Comparison of ENCODE assay signal across 8 cellular contexts in the genomic region with DNA sequence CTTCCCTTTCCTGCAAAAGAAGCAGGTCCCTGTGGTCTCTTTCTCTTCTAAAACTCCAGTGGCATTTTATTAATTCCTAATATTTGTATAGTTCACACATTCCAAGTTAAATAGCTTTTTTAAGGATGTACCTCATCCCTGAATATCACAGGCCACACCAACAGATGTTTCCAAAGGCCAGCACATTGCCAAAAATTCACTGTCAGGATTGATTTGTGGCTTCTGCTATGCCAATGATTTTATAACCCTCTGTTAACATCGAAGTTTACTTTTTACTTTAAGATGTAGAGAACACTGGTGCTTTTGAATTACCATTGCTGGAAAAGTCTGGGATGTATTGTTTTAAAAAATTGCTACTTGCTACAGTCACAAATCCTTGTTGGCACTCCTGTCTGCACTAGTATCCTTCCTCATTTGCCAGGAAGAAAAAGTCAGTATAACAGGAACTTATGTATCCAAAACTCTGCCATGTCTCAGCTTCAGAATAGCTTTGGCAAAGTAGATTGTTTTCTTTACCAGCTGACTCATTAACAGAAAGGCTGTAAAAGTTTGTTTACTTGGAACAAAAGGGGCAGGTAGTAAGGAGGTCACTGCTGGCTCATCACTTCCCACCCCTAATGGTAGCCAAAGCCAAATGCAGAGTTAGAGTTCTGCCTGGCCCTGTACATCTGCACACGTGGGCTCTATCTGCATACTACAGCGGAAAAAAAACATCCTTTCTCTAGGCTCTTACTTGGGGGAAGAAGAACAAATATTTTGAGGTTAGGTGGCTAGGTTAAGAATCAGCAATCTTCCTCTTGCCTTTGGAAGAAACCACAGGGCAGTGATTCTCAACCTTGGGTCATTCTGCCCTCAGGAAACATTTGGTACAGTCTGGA.
DNase-seq lines count a peak whose midpoint lies in the region; ATAC-seq and TF ChIP-seq lines count a peak whose summit lies in the region.

No MANE protein-coding gene starts in this region.

- H3K4me3 ChIP-seq in BJ (ENCODE audit: low read depth, low read length), result no peak overlapping the region
- H3K4me3 ChIP-seq in Panc1 (ENCODE audit: low read depth in 2 of 2, low read length in 2 of 2), result peak overlapping the region in 1 of 2 experiments; percentile 14; a peak in 1 of 4 replicates
- H3K4me3 ChIP-seq in fibroblast of lung (replicated peaks in 1 of 4; ENCODE audit: control extremely low read depth in 1 of 4, insufficient read depth in 1 of 4, low read depth in 3 of 4, low read length in 4 of 4), result no peak overlapping the region

- H3K9me3 ChIP-seq in Panc1 (ENCODE audit: control insufficient read depth, insufficient read depth, low read depth, low read length) (no peaks in the 10 kb centered on the region), fibroblast of lung (ENCODE audit: control insufficient read depth, insufficient read depth, low read depth, low read length) (no peaks in the 10 kb centered on the region)

- POLR2A ChIA-PET in BJ (lab: Charles Lee) (no interaction called here), Panc1 (lab: Charles Lee) (interaction anchor here (0.5 kb wide), 1 partner anchor 14 kb away, joined by 8 read pairs; no protein-coding TSS in a partner anchor)

- CTCF ChIA-PET in BJ (lab: Yijun Ruan, JAX) (interaction anchor here (1.4 to 1.9 kb wide), 2 partner anchors 80 to 108 kb away, joined by 3 to 4 read pairs; no protein-coding TSS in a partner anchor), Panc1 (lab: Charles Lee) (no interaction called here)

- no peaks in the 10 kb centered on the region for H4K20me1 ChIP-seq in fibroblast of lung (ENCODE audit: control insufficient read depth, extremely low read depth, insufficient read depth, low read length)

- H3K4me2 ChIP-seq in fibroblast of lung (ENCODE audit: extremely low read depth, insufficient read depth, low read length), result no peak overlapping the region

- intact Hi-C loops in Panc1 (cut with micrococcal nuclease; ENCODE audit: unreplicated experiment), result no loop called here

- no peak overlapping the region for H2AFZ ChIP-seq in fibroblast of lung (ENCODE audit: low read length)

- no TSS peak for BruUV-seq in Panc1 (replicated peaks; lab: Mats Ljungman, UMichigan)

- H3K27ac ChIP-seq in Panc1 (ENCODE audit: low read length) (peak overlapping the region; percentile 64), fibroblast of lung (ENCODE audit: insufficient read depth, low read length) (no peak overlapping the region)

- no peak overlapping the region for H3K9ac ChIP-seq in fibroblast of lung (ENCODE audit: insufficient read depth, low read length)

- in situ Hi-C loops in Panc1 (cut with HindIII; ENCODE audit: low pct_unique_long_range_greater_than_20kb, low sequenced_read_pairs), result no loop called here

- peak; percentile 39 for DNase-seq in BJ (ENCODE audit: low read depth)
- DNase-seq in Panc1 (ENCODE audit: low read depth, low spot score), result peak; percentile 42
- DNase-seq in fibroblast of lung (ENCODE audit: low read depth in 2 of 2), result peak; percentile 30 to 84
- DNase-seq in omental fat pad (ENCODE audit: low spot score), result no peak
- DNase-seq in activated T-cell treated with anti-CD3 and anti-CD28 coated beads for 4 hours, result no peak
- no peak for DNase-seq in dedifferentiated amniotic fluid mesenchymal stem cell (ENCODE audit: extremely low spot score)
- no peak for DNase-seq in DMS114 treated with DMSO at 0.1 percent for 48 hours (lab: John Stamatoyannopoulos, UW; ENCODE audit: unreplicated experiment)

- TF ChIP-seq CTCF in BJ (IDR thresholded peaks at IDR 0.05; ENCODE audit: insufficient read depth, low read depth, low read length) (no peak), Panc1 (IDR thresholded peaks at IDR 0.05) (no peak), fibroblast of lung (conservative IDR thresholded peaks at IDR 0.05 in 1 of 2, IDR thresholded peaks at IDR 0.05 in 1 of 2; ENCODE audit: low read depth in 1 of 2, low read length in 2 of 2) (no peak), omental fat pad (IDR thresholded peaks at IDR 0.05) (no peak)

- no peaks in the 10 kb centered on the region for H3K79me2 ChIP-seq in fibroblast of lung (ENCODE audit: control insufficient read depth, insufficient read depth, low read length)

- H3K4me1 ChIP-seq in Panc1 (ENCODE audit: control insufficient read depth, insufficient read depth, low read length), result peaks cover 33% of the 10 kb centered on the region
- H3K4me1 ChIP-seq in fibroblast of lung (ENCODE audit: control insufficient read depth, extremely low read depth, insufficient read depth, low read length), result peaks cover 16% of the 10 kb centered on the region

- H3K27me3 ChIP-seq in BJ (ENCODE audit: control insufficient read depth, insufficient read depth, low read length), result no peaks in the 10 kb centered on the region
- no peaks in the 10 kb centered on the region for H3K27me3 ChIP-seq in Panc1 (ENCODE audit: control insufficient read depth, insufficient read depth, low read length)
- no peaks in the 10 kb centered on the region for H3K27me3 ChIP-seq in fibroblast of lung (ENCODE audit: control insufficient read depth, insufficient read depth, low read length)

- ATAC-seq in Panc1 (peak; percentile 96), omental fat pad (ENCODE audit: low FRiP score) (peak; percentile 88), GM18858 (IDR thresholded peaks at IDR 0.05; ENCODE audit: unreplicated experiment) (no peak)

- H3K36me3 ChIP-seq in BJ (ENCODE audit: control insufficient read depth, insufficient read depth, low read length), result no peaks in the 10 kb centered on the region
- no peaks in the 10 kb centered on the region for H3K36me3 ChIP-seq in Panc1 (ENCODE audit: control insufficient read depth, insufficient read depth, low read length)
- H3K36me3 ChIP-seq in fibroblast of lung (ENCODE audit: control insufficient read depth, insufficient read depth, low read length), result no peaks in the 10 kb centered on the region

Comparison
In these comparisons a context has a peak if more than half of its experiments do, and no peak if none do; other contexts are left out.
1. DNase-seq: peak in BJ (single experiment), Panc1 (single experiment) and fibroblast of lung (2 of 2); none in omental fat pad (single experiment), activated T-cell treated with anti-CD3 and anti-CD28 coated beads for 4 hours (single experiment), dedifferentiated amniotic fluid mesenchymal stem cell (single experiment) and DMS114 treated with DMSO at 0.1 percent for 48 hours (single experiment).